In genomic region chr19:38737297-38737865, GRCh38 we compare ENCODE assay signal across 12 cellular contexts. TPM values are rescaled to one million over a fixed set of nuclear protein-coding genes. Genes with fewer than 3 reads are reported as not detected.
DNase-seq lines count a peak whose midpoint lies in the region; ATAC-seq and TF ChIP-seq lines count a peak whose summit lies in the region.
"Had no signal": no experiment of that assay in that cellular context is flagged by ENCODE, and none has a peak within 500 bp of the region (broad histone marks: within the 10 kb centered on the region; RNA-seq: fewer than 3 reads in every experiment).

No MANE protein-coding gene starts in this region.

- peak overlapping the region in 2 of 4 donors; percentile 13 to 35 for H3K27ac ChIP-seq in Peyer's patch
- H3K27ac ChIP-seq: brain microvascular endothelial cell had no signal

- no peaks in the 10 kb centered on the region for H3K36me3 Mint-ChIP-seq in activated naive CD4-positive, alpha-beta T cell treated with anti-CD3 and anti-CD28 coated beads for 36 hours (ENCODE audit: low read depth)
- peaks cover 44% of the 10 kb centered on the region for H3K36me3 Mint-ChIP-seq in stimulated activated effector memory CD8-positive, alpha-beta T cell treated with anti-CD3 and anti-CD28 coated beads, Interleukin-12 subunit alpha, Interleukin-12 subunit beta, amount 100 ng/mL, for 72 hours

- DNase-seq in activated naive CD4-positive, alpha-beta T cell treated with anti-CD3 and anti-CD28 coated beads for 36 hours = no peak
- DNase-seq in activated naive CD4-positive, alpha-beta T cell (lab: John Stamatoyannopoulos, UW) = no peak
- DNase-seq in Peyer's patch = peak in 1 of 3 donors; percentile 52
- DNase-seq in epidermal melanocyte (ENCODE audit: insufficient read length, low spot score) = peak; percentile 11
- DNase-seq in stimulated activated effector memory CD8-positive, alpha-beta T cell treated with anti-CD3 and anti-CD28 coated beads, Interleukin-12 subunit alpha, Interleukin-12 subunit beta, amount 100 ng/mL, for 72 hours (ENCODE audit: low spot score in 2 of 2) = no peak
- no peak for DNase-seq in activated CD4-positive, CD25-positive, alpha-beta regulatory T cell (lab: John Stamatoyannopoulos, UW)
- DNase-seq in NK-92 treated with Interleukin-12 subunit alpha and Interleukin-12 subunit beta, amount 100 ng/mL, for 24 hours (lab: John Stamatoyannopoulos, UW) = no peak
- DNase-seq: BE2C, brain microvascular endothelial cell had no signal

- H3K9me3 ChIP-seq in Peyer's patch = no peaks in the 10 kb centered on the region
- H3K9me3 ChIP-seq: BE2C had no signal

- intact Hi-C loops in activated naive CD4-positive, alpha-beta T cell treated with anti-CD3 and anti-CD28 coated beads for 36 hours (cut with micrococcal nuclease) = no loop called here

- H3K9me3 Mint-ChIP-seq in activated naive CD4-positive, alpha-beta T cell treated with anti-CD3 and anti-CD28 coated beads for 36 hours = no peaks in the 10 kb centered on the region
- H3K9me3 Mint-ChIP-seq in stimulated activated effector memory CD8-positive, alpha-beta T cell treated with anti-CD3 and anti-CD28 coated beads, Interleukin-12 subunit alpha, Interleukin-12 subunit beta, amount 100 ng/mL, for 72 hours = no peaks in the 10 kb centered on the region

- H3K4me3 ChIP-seq in Peyer's patch = peak overlapping the region in 3 of 4 donors; percentile 17 to 63 (median 57)

- no peak for TF ChIP-seq CTCF in Peyer's patch (IDR thresholded peaks at IDR 0.05)

- CTCF ChIA-PET in activated naive CD4-positive, alpha-beta T cell treated with anti-CD3 and anti-CD28 coated beads for 36 hours (lab: Charles Lee) = no interaction called here

- peaks cover 22% of the 10 kb centered on the region for H3K4me1 Mint-ChIP-seq in activated naive CD4-positive, alpha-beta T cell treated with anti-CD3 and anti-CD28 coated beads for 36 hours (ENCODE audit: low read depth)
- peaks cover 59% of the 10 kb centered on the region for H3K4me1 Mint-ChIP-seq in stimulated activated effector memory CD8-positive, alpha-beta T cell treated with anti-CD3 and anti-CD28 coated beads, Interleukin-12 subunit alpha, Interleukin-12 subunit beta, amount 100 ng/mL, for 72 hours

- no peak for ATAC-seq in stimulated activated effector memory CD8-positive, alpha-beta T cell treated with anti-CD3 and anti-CD28 coated beads, Interleukin-12 subunit alpha, Interleukin-12 subunit beta, amount 100 ng/mL, for 72 hours
- no peak for ATAC-seq in HG03432 (IDR thresholded peaks at IDR 0.05; ENCODE audit: unreplicated experiment)

- H3K36me3 ChIP-seq in Peyer's patch = no peaks in the 10 kb centered on the region
- H3K36me3 ChIP-seq: BE2C had no signal

- H3K4me1 ChIP-seq in Peyer's patch = peaks cover 3 to 34% (median 18%) of the 10 kb centered on the region in 4 donors
- H3K4me1 ChIP-seq: BE2C had no signal

- H3K4me3 Mint-ChIP-seq in activated naive CD4-positive, alpha-beta T cell treated with anti-CD3 and anti-CD28 coated beads for 36 hours = peak overlapping the region; percentile 42
- peak overlapping the region; percentile 74 for H3K4me3 Mint-ChIP-seq in stimulated activated effector memory CD8-positive, alpha-beta T cell treated with anti-CD3 and anti-CD28 coated beads, Interleukin-12 subunit alpha, Interleukin-12 subunit beta, amount 100 ng/mL, for 72 hours

- no peaks in the 10 kb centered on the region for H3K27me3 ChIP-seq in Peyer's patch
- H3K27me3 ChIP-seq: BE2C, brain microvascular endothelial cell had no signal

- H3K27ac Mint-ChIP-seq in activated naive CD4-positive, alpha-beta T cell treated with anti-CD3 and anti-CD28 coated beads for 36 hours = no peak overlapping the region
- peak overlapping the region; percentile 29 for H3K27ac Mint-ChIP-seq in stimulated activated effector memory CD8-positive, alpha-beta T cell treated with anti-CD3 and anti-CD28 coated beads, Interleukin-12 subunit alpha, Interleukin-12 subunit beta, amount 100 ng/mL, for 72 hours

- TF ChIP-seq POLR2A in Peyer's patch (IDR thresholded peaks at IDR 0.05) = no peak

- H3K27me3 Mint-ChIP-seq in activated naive CD4-positive, alpha-beta T cell treated with anti-CD3 and anti-CD28 coated beads for 36 hours (ENCODE audit: low read depth) = peaks cover 2% of the 10 kb centered on the region

RNA-seq across cellular contexts. Expression of gene CAPN12, which starts 6.9 kb away (rescaled TPM):
- 1 to 10 TPM; 1.9 to 2.2 TPM for total RNA-seq in activated naive CD4-positive, alpha-beta T cell treated with anti-CD3 and anti-CD28 coated beads for 36 hours
- total RNA-seq in Peyer's patch = 10 to 100 TPM in 1 of 4 donors, 1 to 10 TPM in 3; 5.8 to 56.8 (median 6.4) TPM
- total RNA-seq: LHCN-M2 had no signal

RNA-seq across cellular contexts. Expression of gene LGALS7, which starts 35.9 kb away (rescaled TPM):
- not detected for total RNA-seq in activated naive CD4-positive, alpha-beta T cell treated with anti-CD3 and anti-CD28 coated beads for 36 hours
- total RNA-seq in Peyer's patch = not detected
- total RNA-seq: fibroblast of lung, LHCN-M2 had no signal

RNA-seq across cellular contexts. Expression of gene LGALS7B, which starts 51.6 kb away (rescaled TPM):
- total RNA-seq in activated naive CD4-positive, alpha-beta T cell treated with anti-CD3 and anti-CD28 coated beads for 36 hours = not detected
- total RNA-seq in Peyer's patch = not detected
- total RNA-seq: fibroblast of lung, LHCN-M2 had no signal
